ENCODE assay signal across 20 cellular contexts in the genomic region with DNA sequence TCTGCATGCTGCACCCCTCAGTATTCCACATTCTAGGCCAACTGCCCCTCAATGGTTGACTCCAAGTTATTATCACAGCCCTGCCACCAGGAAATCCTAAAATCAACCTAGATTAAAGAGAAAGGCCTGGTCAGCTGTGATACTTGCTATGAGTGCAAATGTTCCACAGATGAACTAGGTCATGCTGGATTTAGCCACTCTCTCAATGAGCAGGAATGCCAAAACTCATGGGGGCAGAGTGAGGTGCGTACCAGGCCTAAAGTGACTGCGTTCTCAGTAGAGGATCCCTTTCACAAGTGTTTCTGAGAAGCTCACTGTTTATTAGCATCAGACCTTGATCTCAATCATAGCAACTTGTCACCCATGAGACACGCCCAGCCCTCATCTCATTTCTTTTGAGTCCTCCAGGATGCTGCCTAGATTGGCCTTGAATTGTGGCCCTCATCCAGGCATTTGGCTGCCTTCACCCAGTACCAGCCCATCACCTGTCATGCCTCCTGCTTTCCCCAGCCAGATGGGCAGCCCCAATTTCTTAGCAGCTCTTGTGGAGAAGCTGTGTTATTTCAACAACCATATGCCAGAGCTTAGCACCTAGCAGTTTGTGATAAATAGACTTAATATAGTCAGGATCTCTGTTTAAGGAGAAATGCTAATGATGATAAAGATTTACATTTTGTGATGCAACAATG.
"Had no signal": no experiment of that assay in that cellular context is flagged by ENCODE, and none has a peak within 500 bp of the region (broad histone marks: within the 10 kb centered on the region; RNA-seq: fewer than 3 reads in every experiment).

No MANE protein-coding gene starts in this region.

- DNase-seq: activated CD4-positive, alpha-beta T cell treated with anti-CD3 and anti-CD28 coated beads, Interleukin-2, amount 10 ng/mL, durations not matched to agents 7 days and 5 days; activated CD8-positive, alpha-beta memory T cell treated with anti-CD3 and anti-CD28 coated beads, Interleukin-2, amount 10 ng/mL, durations not matched to agents 7 days and 5 days; activated CD8-positive, alpha-beta T cell treated with anti-CD3 and anti-CD28 coated beads for 36 hours; activated gamma-delta T cell; activated T-cell treated with anti-CD3 and anti-CD28 coated beads for 4 hours; aorta; brain microvascular endothelial cell; cortex of kidney; kidney glomerular epithelial cell; left lung; naive thymus-derived CD4-positive, alpha-beta T cell; retina; spleen; stimulated activated CD4-positive, alpha-beta T cell treated with anti-CD3 and anti-CD28 coated beads, Interleukin-4, amount 100 ng/mL, for 24 hours; stimulated activated naive CD4-positive, alpha-beta T cell treated with Interleukin-2 at 50 U/mL for 16 hours; upper lobe of right lung had no signal

- H3K4me3 ChIP-seq: left lung, spleen, upper lobe of right lung had no signal

- H3K27ac Mint-ChIP-seq: activated CD4-positive, alpha-beta T cell treated with anti-CD3 and anti-CD28 coated beads, Interleukin-2, amount 10 ng/mL, durations not matched to agents 7 days and 5 days; activated CD8-positive, alpha-beta memory T cell treated with anti-CD3 and anti-CD28 coated beads, Interleukin-2, amount 10 ng/mL, durations not matched to agents 7 days and 5 days; activated CD8-positive, alpha-beta T cell treated with anti-CD3 and anti-CD28 coated beads for 36 hours; activated naive CD4-positive, alpha-beta T cell treated with anti-CD3 and anti-CD28 coated beads, Interleukin-2, amount 50 U/mL, for 24 hours; naive thymus-derived CD4-positive, alpha-beta T cell; T-helper 1 cell treated with Interleukin-12 subunit alpha and Interleukin-12 subunit beta and Interleukin-4 antibody, amounts not matched to agents 30 μg/mL and 1 μg/mL, for 36 hours had no signal

- H3K4me3 Mint-ChIP-seq: activated CD4-positive, alpha-beta T cell treated with anti-CD3 and anti-CD28 coated beads, Interleukin-2, amount 10 ng/mL, durations not matched to agents 7 days and 5 days; activated CD8-positive, alpha-beta memory T cell treated with anti-CD3 and anti-CD28 coated beads, Interleukin-2, amount 10 ng/mL, durations not matched to agents 7 days and 5 days; activated CD8-positive, alpha-beta T cell treated with anti-CD3 and anti-CD28 coated beads for 36 hours; activated naive CD4-positive, alpha-beta T cell treated with anti-CD3 and anti-CD28 coated beads, Interleukin-2, amount 50 U/mL, for 24 hours; central memory CD8-positive, alpha-beta T cell; naive thymus-derived CD4-positive, alpha-beta T cell; neural crest cell; T-helper 1 cell treated with Interleukin-12 subunit alpha and Interleukin-12 subunit beta and Interleukin-4 antibody, amounts not matched to agents 30 μg/mL and 1 μg/mL, for 36 hours had no signal

- H3K27me3 Mint-ChIP-seq: activated CD4-positive, alpha-beta T cell treated with anti-CD3 and anti-CD28 coated beads, Interleukin-2, amount 10 ng/mL, durations not matched to agents 7 days and 5 days; activated CD8-positive, alpha-beta memory T cell treated with anti-CD3 and anti-CD28 coated beads, Interleukin-2, amount 10 ng/mL, durations not matched to agents 7 days and 5 days; activated CD8-positive, alpha-beta T cell treated with anti-CD3 and anti-CD28 coated beads for 36 hours; activated naive CD4-positive, alpha-beta T cell treated with anti-CD3 and anti-CD28 coated beads, Interleukin-2, amount 50 U/mL, for 24 hours; central memory CD8-positive, alpha-beta T cell had no signal

- H3K9me3 Mint-ChIP-seq: activated CD4-positive, alpha-beta T cell treated with anti-CD3 and anti-CD28 coated beads, Interleukin-2, amount 10 ng/mL, durations not matched to agents 7 days and 5 days; activated CD8-positive, alpha-beta T cell treated with anti-CD3 and anti-CD28 coated beads for 36 hours; activated naive CD4-positive, alpha-beta T cell treated with anti-CD3 and anti-CD28 coated beads, Interleukin-2, amount 50 U/mL, for 24 hours; naive thymus-derived CD4-positive, alpha-beta T cell; neural crest cell; T-helper 1 cell treated with Interleukin-12 subunit alpha and Interleukin-12 subunit beta and Interleukin-4 antibody, amounts not matched to agents 30 μg/mL and 1 μg/mL, for 36 hours had no signal

- H3K27ac ChIP-seq: brain microvascular endothelial cell, left lung, spleen, upper lobe of right lung had no signal

- H3K9me3 ChIP-seq: left lung, spleen, upper lobe of right lung had no signal

- H3K4me1 ChIP-seq: left lung, upper lobe of right lung had no signal

- H3K36me3 Mint-ChIP-seq: activated CD8-positive, alpha-beta memory T cell treated with anti-CD3 and anti-CD28 coated beads, Interleukin-2, amount 10 ng/mL, durations not matched to agents 7 days and 5 days; activated naive CD4-positive, alpha-beta T cell treated with anti-CD3 and anti-CD28 coated beads, Interleukin-2, amount 50 U/mL, for 24 hours; naive thymus-derived CD4-positive, alpha-beta T cell had no signal

- H3K27me3 ChIP-seq: brain microvascular endothelial cell, left lung, spleen, upper lobe of right lung had no signal

- H3K36me3 ChIP-seq: brain microvascular endothelial cell, left lung, spleen, upper lobe of right lung had no signal

- H3K4me1 Mint-ChIP-seq: activated CD4-positive, alpha-beta T cell treated with anti-CD3 and anti-CD28 coated beads, Interleukin-2, amount 10 ng/mL, durations not matched to agents 7 days and 5 days; activated CD8-positive, alpha-beta memory T cell treated with anti-CD3 and anti-CD28 coated beads, Interleukin-2, amount 10 ng/mL, durations not matched to agents 7 days and 5 days; activated naive CD4-positive, alpha-beta T cell treated with anti-CD3 and anti-CD28 coated beads, Interleukin-2, amount 50 U/mL, for 24 hours; central memory CD8-positive, alpha-beta T cell; naive thymus-derived CD4-positive, alpha-beta T cell had no signal
